ENCODE assay signal across 8 cellular contexts in the genomic region with DNA sequence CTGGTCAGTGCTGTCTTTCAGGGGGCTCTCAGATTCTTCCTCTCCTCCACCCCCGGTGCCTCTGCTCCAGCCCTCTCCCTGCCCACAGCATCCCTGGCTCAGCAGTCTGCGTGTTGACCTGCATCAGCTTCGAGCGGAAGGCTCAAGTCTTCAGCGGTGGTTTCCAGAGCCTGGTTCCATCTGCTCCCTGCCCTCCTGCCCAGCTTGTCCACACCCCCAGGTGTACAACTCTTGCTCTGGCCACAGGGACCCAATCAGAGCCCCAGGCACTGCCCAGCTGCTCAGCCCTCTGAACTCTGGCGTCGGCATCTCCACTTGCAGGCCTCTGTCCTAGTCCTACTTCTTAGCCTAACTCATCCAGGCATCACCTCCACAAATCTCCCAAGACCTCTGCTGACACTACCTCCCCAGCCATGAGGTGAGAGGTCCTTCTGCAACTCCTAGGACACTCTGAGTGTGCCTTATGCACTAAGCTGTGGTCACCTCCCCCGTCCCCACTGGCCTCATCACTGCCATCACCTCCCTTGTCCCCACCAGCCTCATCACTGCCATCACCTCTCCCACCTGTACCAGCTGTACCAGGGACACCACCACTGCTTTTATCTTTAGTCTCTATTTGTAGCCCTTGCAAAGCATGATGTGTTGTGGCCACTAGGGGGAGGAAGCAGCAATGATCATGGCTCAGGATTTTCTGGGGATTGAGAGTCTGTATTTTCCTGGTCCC.
DNase-seq lines count a peak whose midpoint lies in the region; ATAC-seq, FAIRE-seq and TF ChIP-seq lines count a peak whose summit lies in the region.

No MANE protein-coding gene starts in this region.

- H3K27me3 ChIP-seq in hepatocyte, result no peaks in the 10 kb centered on the region

- H3K9me3 ChIP-seq in hepatocyte (ENCODE audit: low read depth), result no peaks in the 10 kb centered on the region

- no peak overlapping the region for H3K4me2 ChIP-seq in hepatocyte

- ATAC-seq in HG03354 (IDR thresholded peaks at IDR 0.05; ENCODE audit: poor library complexity, severe bottlenecking, unreplicated experiment) (peak; percentile 60), HG03280 (IDR thresholded peaks at IDR 0.05; ENCODE audit: unreplicated experiment) (no peak)

- H3K9me2 ChIP-seq in hepatocyte (replicated peaks; ENCODE audit: insufficient read depth), result no peaks in the 10 kb centered on the region

- peak; percentile 84 for TF ChIP-seq CTCF in hepatocyte (IDR thresholded peaks at IDR 0.05; ENCODE audit: poor library complexity)

- H2AFZ ChIP-seq in hepatocyte, result no peak overlapping the region

- TF ChIP-seq POLR2A in GM12892 (IDR thresholded peaks at IDR 0.05; ENCODE audit: low read depth, low read length), result no peak

- H3K36me3 ChIP-seq in hepatocyte (replicated peaks; ENCODE audit: insufficient read depth, low read depth), result no peaks in the 10 kb centered on the region

- H3K4me3 ChIP-seq in hepatocyte, result no peak overlapping the region

- no peaks in the 10 kb centered on the region for H4K20me1 ChIP-seq in hepatocyte (ENCODE audit: insufficient read depth, poor library complexity, severe bottlenecking)

- H3K4me1 ChIP-seq in hepatocyte (ENCODE audit: insufficient read depth), result peaks cover 4% of the 10 kb centered on the region

- 81% methylated on average over 8 of the region's 8 CpGs for WGBS in hepatocyte (ENCODE audit: low lambda C conversion rate, missing lambda C conversion rate)

- H3K79me2 ChIP-seq in hepatocyte, result no peaks in the 10 kb centered on the region

- H3K27ac ChIP-seq in hepatocyte, result no peak overlapping the region

- peak; percentile 59 for DNase-seq in EH (ENCODE audit: low read depth)
- DNase-seq in RKO (ENCODE audit: low spot score), result peak; percentile 55
- peak; percentile 75 for DNase-seq in astrocyte of the hippocampus (ENCODE audit: low read depth, low spot score)
- peak; percentile 80 for DNase-seq in hepatocyte (ENCODE audit: low spot score)
- DNase-seq in stimulated activated CD4-positive, alpha-beta T cell treated with anti-CD3 and anti-CD28 coated beads, Interleukin-12 subunit alpha, Interleukin-12 subunit beta, amount 100 ng/mL, for 48 hours (ENCODE audit: low read depth in 2 of 3, low spot score in 1 of 3), result peak; percentile 8 to 29 (median 9)
- DNase-seq in GM12892 (ENCODE audit: insufficient read length), result no peak

- FAIRE-seq in GM12892 (lab: Jason Lieb, UNC), result no peak
